ENCODE assay signal across 32 cellular contexts in the genomic region with DNA sequence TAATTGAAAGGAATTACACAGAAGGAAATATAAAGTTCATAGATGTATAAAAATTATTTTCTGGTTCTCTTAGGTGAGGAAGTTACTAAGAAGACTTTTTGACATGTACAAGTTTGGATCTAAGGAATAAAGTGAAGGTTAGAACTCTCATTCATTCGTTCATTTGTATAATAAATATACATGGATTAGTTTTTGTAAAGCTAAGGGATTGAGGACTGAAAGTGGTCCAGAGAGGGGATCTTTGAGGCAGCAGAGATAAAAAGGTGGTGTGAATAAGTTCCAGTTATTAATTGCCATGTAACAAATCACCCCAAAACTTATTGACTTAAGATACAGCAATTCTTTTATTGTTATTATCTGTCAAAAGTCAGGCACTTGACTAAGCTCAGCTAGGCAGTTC.
"Had no signal": no experiment of that assay in that cellular context is flagged by ENCODE, and none has a peak within 500 bp of the region (broad histone marks: within the 10 kb centered on the region; RNA-seq: fewer than 3 reads in every experiment).

No MANE protein-coding gene starts in this region.

- H3K36me3 ChIP-seq: adrenal gland, ascending aorta, brain microvascular endothelial cell, breast epithelium, cardiac muscle cell had no signal

- DNase-seq: activated effector memory CD4-positive, alpha-beta T cell treated with anti-CD3 and anti-CD28 coated beads, Interleukin-2, amount 50 U/mL, for 16 hours; activated effector memory CD4-positive, alpha-beta T cell treated with Interleukin-2 at 50 U/mL for 16 hours; activated gamma-delta T cell; activated gamma-delta T cell treated with Interleukin-2 at 50 U/mL for 16 hours; activated naive CD4-positive, alpha-beta T cell; activated naive CD4-positive, alpha-beta T cell treated with anti-CD3 and anti-CD28 coated beads for 36 hours; activated naive CD4-positive, alpha-beta T cell treated with anti-CD3 and anti-CD28 coated beads, Interleukin-2, amount 10 ng/mL, durations not matched to agents 7 days and 5 days; activated naive CD4-positive, alpha-beta T cell treated with anti-CD3 and anti-CD28 coated beads, Interleukin-2, amount 50 U/mL, for 16 hours; activated naive CD4-positive, alpha-beta T cell treated with Interleukin-2 at 50 U/mL for 16 hours; activated naive CD8-positive, alpha-beta T cell treated with anti-CD3 and anti-CD28 coated beads for 36 hours; activated naive CD8-positive, alpha-beta T cell treated with anti-CD3 and anti-CD28 coated beads, Interleukin-2, amount 10 ng/mL, durations not matched to agents 7 days and 5 days; activated naive CD8-positive, alpha-beta T cell treated with anti-CD3 and anti-CD28 coated beads, Interleukin-2, amount 50 U/mL, for 24 hours; activated T-cell treated with anti-CD3 and anti-CD28 coated beads, Interleukin-2, amount 50 U/mL, for 4 hours; activated T-cell treated with anti-CD3 and anti-CD28 coated beads, Interleukin-2, amount 50 U/mL, for 48 hours; activated T-cell treated with anti-CD3 and anti-CD28 coated beads, Interleukin-2, amount 50 U/mL, for 72 hours; adrenal gland; amniotic stem cell; amygdala; anterior cingulate cortex; aorta; body of pancreas; brain microvascular endothelial cell; central memory CD4-positive, alpha-beta T cell; cerebellar nuclear complex had no signal

- H3K9me3 ChIP-seq: adrenal gland, ascending aorta, body of pancreas had no signal

- H3K4me1 ChIP-seq: adrenal gland, ascending aorta, body of pancreas, breast epithelium had no signal

- H3K4me3 ChIP-seq: adrenal gland, ascending aorta, body of pancreas, breast epithelium, cardiac muscle cell had no signal

- H3K27me3 ChIP-seq: adrenal gland, ascending aorta, body of pancreas, brain microvascular endothelial cell, breast epithelium, cardiac muscle cell had no signal

- FAIRE-seq: astrocyte, bronchial epithelial cell, colon had no signal

- H3K27ac ChIP-seq: adrenal gland, ascending aorta, body of pancreas, brain microvascular endothelial cell, breast epithelium, cardiac muscle cell had no signal

- ATAC-seq: activated naive CD4-positive, alpha-beta T cell treated with anti-CD3 and anti-CD28 coated beads, Interleukin-2, amount 50 U/mL, for 72 hours; activated naive CD8-positive, alpha-beta T cell treated with anti-CD3 and anti-CD28 coated beads, Interleukin-2, amount 50 U/mL, for 24 hours; activated T-cell treated with anti-CD3 and anti-CD28 coated beads, Interleukin-2, amount 50 U/mL, for 4 hours; activated T-cell treated with anti-CD3 and anti-CD28 coated beads, Interleukin-2, amount 50 U/mL, for 72 hours; activated T-helper 17 cell treated with anti-CD3 and anti-CD28 coated beads, Interleukin-2, amount 50 U/mL, for 72 hours; body of pancreas had no signal
